In genomic region chr15:101399431-101399830, GRCh38 we compare ENCODE assay signal across 22 cellular contexts.
DNase-seq lines count a peak whose midpoint lies in the region; TF ChIP-seq lines count a peak whose summit lies in the region.
"Had no signal": no experiment of that assay in that cellular context is flagged by ENCODE, and none has a peak within 500 bp of the region (broad histone marks: within the 10 kb centered on the region; RNA-seq: fewer than 3 reads in every experiment).

No MANE protein-coding gene starts in this region.

- H2BK120ac ChIP-seq in H9 (ENCODE audit: low read depth, low read length, poor library complexity, severe bottlenecking): no peak overlapping the region
- no peak overlapping the region for H2BK120ac ChIP-seq in trophoblast cell (ENCODE audit: insufficient read depth, low read length, poor library complexity)

- H2AFZ ChIP-seq in H9 (ENCODE audit: low read length): no peak overlapping the region
- no peak overlapping the region for H2AFZ ChIP-seq in trophoblast cell (ENCODE audit: insufficient read depth, low read length, poor library complexity)
- H2AFZ ChIP-seq: GM23338 had no signal

- H3K36me3 Mint-ChIP-seq in activated CD4-positive, alpha-beta T cell treated with anti-CD3 and anti-CD28 coated beads, Interleukin-2, amount 10 ng/mL, durations not matched to agents 7 days and 5 days (ENCODE audit: low read depth): no peaks in the 10 kb centered on the region
- peaks cover 0 to 3% (median 0%) of the 10 kb centered on the region in 3 experiments; a peak in 2 of 7 replicates for H3K36me3 Mint-ChIP-seq in H9 (ENCODE audit: insufficient read depth in 1 of 3, low read depth in 3 of 3)
- H3K36me3 Mint-ChIP-seq: CD4-positive, CD25-positive, alpha-beta regulatory T cell; CD8-positive, alpha-beta T cell had no signal

- no peak overlapping the region for H3K27ac ChIP-seq in H9 (ENCODE audit: insufficient read length, low read depth, low read length)
- H3K27ac ChIP-seq in trophoblast cell (ENCODE audit: low read depth, low read length): no peak overlapping the region
- H3K27ac ChIP-seq: 22Rv1, BLaER1, C4-2B had no signal

- H3K4me3 ChIP-seq in trophoblast cell (ENCODE audit: low read depth, low read length): no peak overlapping the region
- H3K4me3 ChIP-seq: BLaER1, GM23338, HAP-1 had no signal

- POLR2A ChIA-PET in activated CD4-positive, alpha-beta T cell treated with anti-CD3 and anti-CD28 coated beads, Interleukin-2, amount 10 ng/mL, durations not matched to agents 7 days and 5 days (lab: Charles Lee): no interaction called here

- TF ChIP-seq CTCF in H9 (conservative IDR thresholded peaks at IDR 0.05): no peak

- H2BK5ac ChIP-seq in H9 (ENCODE audit: insufficient read length, low read length): no peak overlapping the region
- no peak overlapping the region for H2BK5ac ChIP-seq in trophoblast cell (ENCODE audit: low read depth, low read length, poor library complexity)

- H3K4me3 Mint-ChIP-seq in activated CD4-positive, alpha-beta T cell treated with anti-CD3 and anti-CD28 coated beads, Interleukin-2, amount 10 ng/mL, durations not matched to agents 7 days and 5 days: no peak overlapping the region
- no peak overlapping the region for H3K4me3 Mint-ChIP-seq in H9
- H3K4me3 Mint-ChIP-seq: B cell; CD4-positive, CD25-positive, alpha-beta regulatory T cell; CD8-positive, alpha-beta T cell; GM23338; HFFc6 had no signal

- no peak overlapping the region for H4K8ac ChIP-seq in H9 (replicated peaks; ENCODE audit: insufficient read length, low read depth, low read length)
- H4K8ac ChIP-seq in trophoblast cell (ENCODE audit: low read depth, low read length): no peak overlapping the region

- no peaks in the 10 kb centered on the region for H3K9me3 Mint-ChIP-seq in activated CD4-positive, alpha-beta T cell treated with anti-CD3 and anti-CD28 coated beads, Interleukin-2, amount 10 ng/mL, durations not matched to agents 7 days and 5 days
- H3K9me3 Mint-ChIP-seq in H9: no peaks in the 10 kb centered on the region; a peak in 1 of 5 replicates
- H3K9me3 Mint-ChIP-seq: CD8-positive, alpha-beta T cell; HFFc6 had no signal

- no peak overlapping the region for H4K5ac ChIP-seq in H9 (ENCODE audit: insufficient read length, low read depth, low read length)

- H3K27me3 Mint-ChIP-seq in activated CD4-positive, alpha-beta T cell treated with anti-CD3 and anti-CD28 coated beads, Interleukin-2, amount 10 ng/mL, durations not matched to agents 7 days and 5 days: peaks cover 20% of the 10 kb centered on the region
- peaks cover 17% of the 10 kb centered on the region for H3K27me3 Mint-ChIP-seq in H9 (ENCODE audit: low read depth)

- H3K18ac ChIP-seq in H9 (ENCODE audit: insufficient read length, low read depth, low read length): no peak overlapping the region
- H3K18ac ChIP-seq in trophoblast cell (ENCODE audit: low read length): no peak overlapping the region

- no peaks in the 10 kb centered on the region for H3K36me3 ChIP-seq in trophoblast cell (ENCODE audit: control insufficient read depth in 1 of 2, insufficient read depth in 2 of 2, low read length in 2 of 2)
- H3K36me3 ChIP-seq: HAP-1 had no signal

- no peak overlapping the region for H3K23ac ChIP-seq in H9 (ENCODE audit: insufficient read length, low read depth, low read length)
- no peak overlapping the region for H3K23ac ChIP-seq in trophoblast cell (ENCODE audit: low read length)

- H3K14ac ChIP-seq in H9 (ENCODE audit: insufficient read depth, low read length) (no peak overlapping the region), trophoblast cell (ENCODE audit: low read length) (no peak overlapping the region)

- H3T11ph ChIP-seq in H9 (ENCODE audit: low read length): no peak overlapping the region

- no peak overlapping the region for H2BK20ac ChIP-seq in H9 (ENCODE audit: low read depth, low read length, poor library complexity, severe bottlenecking)

- no peaks in the 10 kb centered on the region for H3K23me2 ChIP-seq in H9 (ENCODE audit: insufficient read length, low read depth, low read length, poor library complexity, severe bottlenecking)

- H3K4ac ChIP-seq in H9 (ENCODE audit: low read depth, low read length): no peak overlapping the region
- no peak overlapping the region for H3K4ac ChIP-seq in trophoblast cell (ENCODE audit: low read depth, low read length)

- H3K27me3 ChIP-seq in H9 (ENCODE audit: insufficient read depth, low read length) (no peaks in the 10 kb centered on the region), trophoblast cell (ENCODE audit: insufficient read depth, low read length) (no peaks in the 10 kb centered on the region)
- H3K27me3 ChIP-seq: BLaER1 had no signal

- H3K9me3 ChIP-seq in H9 (ENCODE audit: control insufficient read depth, low read depth, low read length) (no peaks in the 10 kb centered on the region), trophoblast cell (ENCODE audit: insufficient read depth, low read depth, low read length) (no peaks in the 10 kb centered on the region)
- H3K9me3 ChIP-seq: Caco-2, HAP-1 had no signal

- no peaks in the 10 kb centered on the region for H3K4me1 Mint-ChIP-seq in activated CD4-positive, alpha-beta T cell treated with anti-CD3 and anti-CD28 coated beads, Interleukin-2, amount 10 ng/mL, durations not matched to agents 7 days and 5 days
- H3K4me1 Mint-ChIP-seq in H9: peaks cover 14 to 27% of the 10 kb centered on the region in 2 experiments

- in situ Hi-C loops in KBM-7 (cut with MboI; ENCODE audit: low pct_unique_long_range_greater_than_20kb, low sequenced_read_pairs): no loop called here

- no peak overlapping the region for H3K27ac Mint-ChIP-seq in activated CD4-positive, alpha-beta T cell treated with anti-CD3 and anti-CD28 coated beads, Interleukin-2, amount 10 ng/mL, durations not matched to agents 7 days and 5 days
- no peak overlapping the region for H3K27ac Mint-ChIP-seq in H9
- H3K27ac Mint-ChIP-seq: B cell; CD4-positive, CD25-positive, alpha-beta regulatory T cell; CD8-positive, alpha-beta T cell; GM23338; HFFc6 had no signal

- H2BK15ac ChIP-seq in H9 (ENCODE audit: low read depth, low read length): no peak overlapping the region

- WGBS in H9 (ENCODE audit: extremely low coverage, insufficient read length, low lambda C conversion rate): no CpG with 5 or more reads among the region's 6 CpGs
- WGBS in trophoblast cell (ENCODE audit: extremely low coverage, insufficient coverage, insufficient read length): no CpG with 5 or more reads among the region's 6 CpGs

- no peak overlapping the region for H4K12ac ChIP-seq in trophoblast cell (ENCODE audit: low read depth, low read length)

- CTCF ChIA-PET in activated CD4-positive, alpha-beta T cell treated with anti-CD3 and anti-CD28 coated beads, Interleukin-2, amount 10 ng/mL, durations not matched to agents 7 days and 5 days (lab: Charles Lee): interaction anchor here (0.7 to 1.0 kb wide), 2 partner anchors 9 to 59 kb away, joined by 3 read pairs; no protein-coding TSS in a partner anchor

- H2BK12ac ChIP-seq in H9 (ENCODE audit: insufficient read length, low read depth, low read length) (no peak overlapping the region), trophoblast cell (ENCODE audit: low read length) (no peak overlapping the region)

- H3K79me1 ChIP-seq in H9 (ENCODE audit: insufficient read depth, low read depth, low read length, poor library complexity, severe bottlenecking) (no peaks in the 10 kb centered on the region), trophoblast cell (ENCODE audit: low read length) (no peaks in the 10 kb centered on the region)

- H4K91ac ChIP-seq in H9 (ENCODE audit: insufficient read length, low read depth, low read length): no peak overlapping the region
- no peak overlapping the region for H4K91ac ChIP-seq in trophoblast cell (ENCODE audit: low read depth, low read length)

- peak; percentile 1 for DNase-seq in activated CD4-positive, alpha-beta T cell treated with anti-CD3 and anti-CD28 coated beads, Interleukin-2, amount 10 ng/mL, durations not matched to agents 7 days and 5 days
- DNase-seq in activated CD4-positive, alpha-beta T cell treated with anti-CD3 and anti-CD28 coated beads, Interleukin-2, amount 50 U/mL, for 48 hours: no peak
- DNase-seq in H9: peak; percentile 4
- peak; percentile 23 for DNase-seq in ecto neural progenitor cell (ENCODE audit: low spot score)
- DNase-seq in trophoblast cell: no peak
- DNase-seq in KBM-7: no peak
- DNase-seq in kidney glomerular epithelial cell (lab: John Stamatoyannopoulos, UW): no peak
- no peak for DNase-seq in stimulated activated CD4-positive, alpha-beta T cell treated with anti-CD3 and anti-CD28 coated beads, Interleukin-15, amount 100 ng/mL, for 24 hours
- DNase-seq: Caco-2; CD4-positive, CD25-positive, alpha-beta regulatory T cell; CD8-positive, alpha-beta T cell; DMS 273 treated with DMSO at 0.1 percent for 48 hours; DMS79; EL; GF-D8; HFFc6 had no signal

- no peak overlapping the region for H2AK5ac ChIP-seq in H9 (ENCODE audit: insufficient read length, low read length)
- no peak overlapping the region for H2AK5ac ChIP-seq in trophoblast cell (ENCODE audit: low read length)

- H3K79me2 ChIP-seq in H9 (ENCODE audit: insufficient read depth, low read length) (no peaks in the 10 kb centered on the region), trophoblast cell (ENCODE audit: control insufficient read depth, insufficient read depth, low read length, poor library complexity) (no peaks in the 10 kb centered on the region)

- H4K20me1 ChIP-seq in H9 (ENCODE audit: control insufficient read depth, insufficient read depth, insufficient read length): no peaks in the 10 kb centered on the region
- H4K20me1 ChIP-seq: BLaER1 had no signal

- no peak overlapping the region for H3K9ac ChIP-seq in H9 (ENCODE audit: extremely low read depth, insufficient read length, low read length)
- H3K9ac ChIP-seq in trophoblast cell (ENCODE audit: low read length): peak overlapping the region; percentile 7
- H3K9ac ChIP-seq: BLaER1 had no signal

- H3K4me2 ChIP-seq in H9 (ENCODE audit: insufficient read depth, insufficient read length, low read length) (no peak overlapping the region), trophoblast cell (ENCODE audit: low read length) (no peak overlapping the region)
- H3K4me2 ChIP-seq: BLaER1, GM23338 had no signal

- H3K4me1 ChIP-seq in H9 (ENCODE audit: insufficient read depth, low read length): no peaks in the 10 kb centered on the region
- H3K4me1 ChIP-seq in trophoblast cell (ENCODE audit: control insufficient read depth in 1 of 2, insufficient read depth in 2 of 2, low read length in 2 of 2): no peaks in the 10 kb centered on the region
- H3K4me1 ChIP-seq: Caco-2, HAP-1 had no signal

- no peak overlapping the region for H3K56ac ChIP-seq in H9 (ENCODE audit: insufficient read length, low read depth, low read length)

Comparison
In these comparisons a context has a peak if more than half of its experiments do, and no peak if none do; other contexts are left out.
1. DNase-seq: peak in activated CD4-positive, alpha-beta T cell treated with anti-CD3 and anti-CD28 coated beads, Interleukin-2, amount 10 ng/mL, durations not matched to agents 7 days and 5 days (single experiment), H9 (single experiment) and ecto neural progenitor cell (single experiment); none in activated CD4-positive, alpha-beta T cell treated with anti-CD3 and anti-CD28 coated beads, Interleukin-2, amount 50 U/mL, for 48 hours (0 of 2), trophoblast cell (0 of 2), KBM-7 (single experiment), kidney glomerular epithelial cell (single experiment) and stimulated activated CD4-positive, alpha-beta T cell treated with anti-CD3 and anti-CD28 coated beads, Interleukin-15, amount 100 ng/mL, for 24 hours (single experiment).